Comparison of ENCODE assay signal across 18 cellular contexts in the genomic region with DNA sequence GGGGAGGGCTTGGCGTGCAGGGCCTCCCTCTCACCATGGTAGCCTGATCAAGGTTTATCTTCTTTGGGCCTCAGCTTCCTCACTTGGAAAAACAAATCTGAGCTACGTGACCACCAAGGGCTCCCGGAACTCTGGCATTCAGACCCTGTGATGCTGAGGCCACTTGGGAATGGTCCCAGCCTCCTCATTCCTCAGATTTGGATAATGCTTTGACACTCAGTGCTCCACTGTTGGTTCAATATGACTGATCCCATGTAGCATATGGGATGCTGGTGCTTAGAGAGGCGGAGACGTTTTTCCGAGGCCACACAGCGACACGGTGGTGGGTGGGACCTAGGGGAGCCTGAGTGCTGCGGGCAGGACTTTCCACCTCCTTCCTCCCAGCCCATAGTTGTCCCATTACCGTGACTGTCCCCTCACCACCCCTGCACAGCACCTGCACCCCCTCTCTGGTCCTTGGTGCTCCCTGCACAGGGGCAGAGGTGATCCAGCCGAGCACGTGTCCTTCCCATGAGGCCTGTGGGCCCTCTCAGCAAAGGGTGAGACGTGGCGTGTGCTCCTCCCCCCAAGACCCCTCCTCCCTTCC. TPM values are rescaled to one million over a fixed set of nuclear protein-coding genes. Genes with fewer than 3 reads are reported as not detected.
"Had no signal": no experiment of that assay in that cellular context is flagged by ENCODE, and none has a peak within 500 bp of the region (broad histone marks: within the 10 kb centered on the region; RNA-seq: fewer than 3 reads in every experiment).

No MANE protein-coding gene starts in this region.

- H3K9me3 ChIP-seq: left lung, stomach had no signal

- H3K27me3 Mint-ChIP-seq: activated T-cell treated with anti-CD3 and anti-CD28 coated beads, Interleukin-2, amount 50 U/mL, for 24 hours had no signal

- H3K27ac Mint-ChIP-seq: activated CD8-positive, alpha-beta memory T cell treated with anti-CD3 and anti-CD28 coated beads, Interleukin-2, amount 10 ng/mL, durations not matched to agents 7 days and 5 days; activated naive CD4-positive, alpha-beta T cell treated with anti-CD3 and anti-CD28 coated beads, Interleukin-2, amount 50 U/mL, for 72 hours; activated T-cell treated with anti-CD3 and anti-CD28 coated beads, Interleukin-2, amount 50 U/mL, for 24 hours; T-helper 17 cell had no signal

- H3K9me3 Mint-ChIP-seq: activated naive CD4-positive, alpha-beta T cell treated with anti-CD3 and anti-CD28 coated beads, Interleukin-2, amount 50 U/mL, for 72 hours; activated T-cell treated with anti-CD3 and anti-CD28 coated beads, Interleukin-2, amount 50 U/mL, for 24 hours; neural crest cell had no signal

- H3K4me3 ChIP-seq: left lung, stomach had no signal

- H3K4me3 Mint-ChIP-seq: activated CD8-positive, alpha-beta memory T cell treated with anti-CD3 and anti-CD28 coated beads, Interleukin-2, amount 10 ng/mL, durations not matched to agents 7 days and 5 days; activated T-cell treated with anti-CD3 and anti-CD28 coated beads, Interleukin-2, amount 50 U/mL, for 24 hours; endodermal cell; neural crest cell; T-helper 17 cell had no signal

- H3K4me1 Mint-ChIP-seq: activated CD8-positive, alpha-beta memory T cell treated with anti-CD3 and anti-CD28 coated beads, Interleukin-2, amount 10 ng/mL, durations not matched to agents 7 days and 5 days; T-helper 17 cell had no signal

- H3K36me3 Mint-ChIP-seq: activated CD8-positive, alpha-beta memory T cell treated with anti-CD3 and anti-CD28 coated beads, Interleukin-2, amount 10 ng/mL, durations not matched to agents 7 days and 5 days; activated naive CD4-positive, alpha-beta T cell treated with anti-CD3 and anti-CD28 coated beads, Interleukin-2, amount 50 U/mL, for 72 hours had no signal

- FAIRE-seq: urothelium cell line had no signal

- H3K27ac ChIP-seq: brain microvascular endothelial cell, left lung had no signal

- DNase-seq: activated CD4-positive, alpha-beta T cell treated with anti-CD3 and anti-CD28 coated beads, Interleukin-2, amount 50 U/mL, for 4 hours; activated CD8-positive, alpha-beta memory T cell treated with anti-CD3 and anti-CD28 coated beads, Interleukin-2, amount 10 ng/mL, durations not matched to agents 7 days and 5 days; activated effector memory CD4-positive, alpha-beta T cell treated with anti-CD3 and anti-CD28 coated beads, Interleukin-2, amount 50 U/mL, for 16 hours; activated T-cell treated with anti-CD3 and anti-CD28 coated beads, Interleukin-2, amount 50 U/mL, for 24 hours; amygdala; brain microvascular endothelial cell; endodermal cell; erythroblast; glutamatergic neuron; stimulated activated CD4-positive, alpha-beta T cell treated with anti-CD3 and anti-CD28 coated beads, Interleukin-4, amount 100 ng/mL, for 4 hours; stomach; T-helper 17 cell had no signal

- H3K27me3 ChIP-seq: brain microvascular endothelial cell, left lung, stomach had no signal

- ATAC-seq: activated CD4-positive, CD25-positive, alpha-beta regulatory T cell treated with anti-CD3 and anti-CD28 coated beads, Interleukin-2, amount 50 U/mL, for 24 hours; activated CD8-positive, alpha-beta memory T cell treated with anti-CD3 and anti-CD28 coated beads, Interleukin-2, amount 10 ng/mL, durations not matched to agents 7 days and 5 days; activated naive CD4-positive, alpha-beta T cell treated with anti-CD3 and anti-CD28 coated beads, Interleukin-2, amount 50 U/mL, for 72 hours; left lung; T-helper 17 cell had no signal

- H3K36me3 ChIP-seq: brain microvascular endothelial cell, left lung, stomach had no signal

RNA-seq across cellular contexts. Expression of gene MB, which starts 23.2 kb away (rescaled TPM):
- total RNA-seq: dermis microvascular lymphatic vessel endothelial cell, neural crest cell, T-helper 17 cell had no signal

RNA-seq across cellular contexts. Expression of gene RASD2, which starts 53.3 kb away (rescaled TPM):
- total RNA-seq: dermis microvascular lymphatic vessel endothelial cell, neural crest cell had no signal

RNA-seq across cellular contexts. Expression of gene APOL6, which starts 54.3 kb away (rescaled TPM):
- total RNA-seq: endodermal cell, neural crest cell had no signal
